Comparison of ENCODE assay signal across 9 cellular contexts in the genomic region with DNA sequence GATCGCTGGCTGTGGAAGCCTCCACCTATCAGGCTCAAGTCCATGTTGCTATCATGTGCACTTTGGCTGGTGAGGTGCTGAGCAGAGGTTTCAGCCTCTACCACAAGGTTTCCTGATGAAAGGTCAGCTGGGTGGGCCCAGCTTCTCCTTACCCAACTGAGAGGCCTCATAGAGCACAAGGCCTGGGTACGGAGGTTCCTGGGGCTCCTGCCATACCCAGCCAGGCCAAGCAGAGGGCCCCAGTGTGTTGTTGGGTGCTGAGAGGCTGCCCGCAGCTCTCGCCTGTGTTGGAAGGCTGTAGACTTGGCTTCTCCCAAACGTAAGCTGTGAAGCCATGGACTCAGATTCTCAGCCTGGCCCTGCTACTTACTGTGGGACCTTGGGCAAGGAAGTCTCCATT. TPM values are rescaled to one million over a fixed set of nuclear protein-coding genes. Genes with fewer than 3 reads are reported as not detected.
DNase-seq lines count a peak whose midpoint lies in the region; ATAC-seq and TF ChIP-seq lines count a peak whose summit lies in the region.
"Had no signal": no experiment of that assay in that cellular context is flagged by ENCODE, and none has a peak within 500 bp of the region (broad histone marks: within the 10 kb centered on the region; RNA-seq: fewer than 3 reads in every experiment).

No MANE protein-coding gene starts in this region.

- H3K27ac ChIP-seq in 22Rv1 (peak overlapping the region; percentile 31), colonic mucosa (peak overlapping the region; percentile 24)

- H3K27me3 ChIP-seq in colonic mucosa = no peaks in the 10 kb centered on the region

- DNase-seq in colonic mucosa (no peak), natural killer cell (peak; percentile 52), DMS53 treated with DMSO at 0.1 percent for 48 hours (lab: John Stamatoyannopoulos, UW; ENCODE audit: unreplicated experiment) (no peak), cerebellar nuclear complex (lab: John Stamatoyannopoulos, UW) (no peak), midbrain (lab: John Stamatoyannopoulos, UW) (no peak), NCI-H2107 treated with DMSO at 0.1 percent for 48 hours (lab: John Stamatoyannopoulos, UW; ENCODE audit: unreplicated experiment) (no peak)
- DNase-seq: NCI-H2081 treated with DMSO at 0.1 percent for 48 hours had no signal

- no peaks in the 10 kb centered on the region for H3K27me3 Mint-ChIP-seq in natural killer cell (ENCODE audit: low read depth in 2 of 2)

- no peaks in the 10 kb centered on the region for H3K36me3 Mint-ChIP-seq in natural killer cell

- H3K4me1 Mint-ChIP-seq in natural killer cell = peaks cover 81 to 88% of the 10 kb centered on the region in 2 donors

- peak overlapping the region; percentile 77 for H3K4me3 Mint-ChIP-seq in natural killer cell

- no peak overlapping the region for H3K4me3 ChIP-seq in colonic mucosa

- TF ChIP-seq CTCF in 22Rv1 (IDR thresholded peaks at IDR 0.05) = no peak
- TF ChIP-seq CTCF in colonic mucosa (IDR thresholded peaks at IDR 0.05) = no peak
- TF ChIP-seq CTCF in natural killer cell (IDR thresholded peaks at IDR 0.05) = peak; percentile 31

- H3K4me1 ChIP-seq in colonic mucosa = peaks cover 22% of the 10 kb centered on the region

- no peaks in the 10 kb centered on the region for H3K36me3 ChIP-seq in colonic mucosa

- ATAC-seq in natural killer cell = peak; percentile 77 to 88 (median 86)

- TF ChIP-seq RAD21 in Ishikawa (IDR thresholded peaks at IDR 0.05; ENCODE audit: low read depth) = 0 out of 2 replicates have a peak, but pooled peaks have one; percentile 9

- H3K9me3 ChIP-seq in colonic mucosa = no peaks in the 10 kb centered on the region

- intact Hi-C loops in colonic mucosa (cut with DNase I) = no loop called here
- intact Hi-C loops in natural killer cell (cut with micrococcal nuclease) = loop anchor here (1.0 to 5.0 kb wide), 5 partner anchors 8 to 257 kb away; a partner anchor contains a TSS

- peak overlapping the region; percentile 98 to 100 for H3K27ac Mint-ChIP-seq in natural killer cell

- peak overlapping the region in 1 of 2 donors; percentile 22 for H3K9ac ChIP-seq in colonic mucosa (ENCODE audit: low read depth in 2 of 2, low read length in 2 of 2)

- no peaks in the 10 kb centered on the region for H3K9me3 Mint-ChIP-seq in natural killer cell

- no peak for TF ChIP-seq EP300 in Ishikawa (IDR thresholded peaks at IDR 0.05; ENCODE audit: borderline replicate concordance)

TF ChIP-seq in Ishikawa, 13 proteins besides CTCF, POLR2A, EP300 and RAD21:
- TF ChIP-seq EGR1 (IDR thresholded peaks at IDR 0.05) (no peak), CEBPB (IDR thresholded peaks at IDR 0.05) (no peak), CREB1 (IDR thresholded peaks at IDR 0.05; ENCODE audit: low read depth) (no peak), TEAD4 (IDR thresholded peaks at IDR 0.05) (no peak), ZBTB7A (IDR thresholded peaks at IDR 0.05; ENCODE audit: low read depth) (no peak), TAF1 (IDR thresholded peaks at IDR 0.05; ENCODE audit: low read depth) (no peak), NFIC (IDR thresholded peaks at IDR 0.05) (no peak), FOXM1 (IDR thresholded peaks at IDR 0.05; ENCODE audit: borderline replicate concordance, low read depth) (no peak), YY1 (IDR thresholded peaks at IDR 0.05; ENCODE audit: low read depth) (no peak), TCF12 (IDR thresholded peaks at IDR 0.05; ENCODE audit: low read depth) (no peak)
- TF ChIP-seq, protein P1, sequence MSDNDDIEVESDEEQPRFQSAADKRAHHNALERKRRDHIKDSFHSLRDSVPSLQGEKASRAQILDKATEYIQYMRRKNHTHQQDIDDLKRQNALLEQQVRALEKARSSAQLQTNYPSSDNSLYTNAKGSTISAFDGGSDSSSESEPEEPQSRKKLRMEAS (IDR thresholded peaks at IDR 0.05) = no peak
- TF ChIP-seq, protein P2, sequence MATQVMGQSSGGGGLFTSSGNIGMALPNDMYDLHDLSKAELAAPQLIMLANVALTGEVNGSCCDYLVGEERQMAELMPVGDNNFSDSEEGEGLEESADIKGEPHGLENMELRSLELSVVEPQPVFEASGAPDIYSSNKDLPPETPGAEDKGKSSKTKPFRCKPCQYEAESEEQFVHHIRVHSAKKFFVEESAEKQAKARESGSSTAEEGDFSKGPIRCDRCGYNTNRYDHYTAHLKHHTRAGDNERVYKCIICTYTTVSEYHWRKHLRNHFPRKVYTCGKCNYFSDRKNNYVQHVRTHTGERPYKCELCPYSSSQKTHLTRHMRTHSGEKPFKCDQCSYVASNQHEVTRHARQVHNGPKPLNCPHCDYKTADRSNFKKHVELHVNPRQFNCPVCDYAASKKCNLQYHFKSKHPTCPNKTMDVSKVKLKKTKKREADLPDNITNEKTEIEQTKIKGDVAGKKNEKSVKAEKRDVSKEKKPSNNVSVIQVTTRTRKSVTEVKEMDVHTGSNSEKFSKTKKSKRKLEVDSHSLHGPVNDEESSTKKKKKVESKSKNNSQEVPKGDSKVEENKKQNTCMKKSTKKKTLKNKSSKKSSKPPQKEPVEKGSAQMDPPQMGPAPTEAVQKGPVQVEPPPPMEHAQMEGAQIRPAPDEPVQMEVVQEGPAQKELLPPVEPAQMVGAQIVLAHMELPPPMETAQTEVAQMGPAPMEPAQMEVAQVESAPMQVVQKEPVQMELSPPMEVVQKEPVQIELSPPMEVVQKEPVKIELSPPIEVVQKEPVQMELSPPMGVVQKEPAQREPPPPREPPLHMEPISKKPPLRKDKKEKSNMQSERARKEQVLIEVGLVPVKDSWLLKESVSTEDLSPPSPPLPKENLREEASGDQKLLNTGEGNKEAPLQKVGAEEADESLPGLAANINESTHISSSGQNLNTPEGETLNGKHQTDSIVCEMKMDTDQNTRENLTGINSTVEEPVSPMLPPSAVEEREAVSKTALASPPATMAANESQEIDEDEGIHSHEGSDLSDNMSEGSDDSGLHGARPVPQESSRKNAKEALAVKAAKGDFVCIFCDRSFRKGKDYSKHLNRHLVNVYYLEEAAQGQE (IDR thresholded peaks at IDR 0.05; ENCODE audit: low read depth) = no peak
- TF ChIP-seq, protein P3, sequence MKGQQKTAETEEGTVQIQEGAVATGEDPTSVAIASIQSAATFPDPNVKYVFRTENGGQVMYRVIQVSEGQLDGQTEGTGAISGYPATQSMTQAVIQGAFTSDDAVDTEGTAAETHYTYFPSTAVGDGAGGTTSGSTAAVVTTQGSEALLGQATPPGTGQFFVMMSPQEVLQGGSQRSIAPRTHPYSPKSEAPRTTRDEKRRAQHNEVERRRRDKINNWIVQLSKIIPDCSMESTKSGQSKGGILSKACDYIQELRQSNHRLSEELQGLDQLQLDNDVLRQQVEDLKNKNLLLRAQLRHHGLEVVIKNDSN (IDR thresholded peaks at IDR 0.05) = no peak

RNA-seq across cellular contexts. Expression of a gene that starts 28.2 kb away (rescaled TPM):
- total RNA-seq in colonic mucosa (1,000 to 10,000 TPM; 1,019 to 1,060 TPM), natural killer cell (100 to 1,000 TPM; 443 to 595 (median 541) TPM)

RNA-seq across cellular contexts. Expression of a gene that starts 56.6 kb away (rescaled TPM):
- 100 to 1,000 TPM; 367 to 445 TPM for total RNA-seq in colonic mucosa
- total RNA-seq in natural killer cell = 100 to 1,000 TPM; 232 to 262 (median 238) TPM

RNA-seq across cellular contexts. Expression of a gene that starts 57.9 kb away (rescaled TPM):
- total RNA-seq in colonic mucosa (1 to 10 TPM; 2.6 to 4.9 TPM), natural killer cell (100 to 1,000 TPM; 162 to 201 (median 163) TPM)

Comparison
In these comparisons a context has a peak if more than half of its experiments do, and no peak if none do; other contexts are left out.
1. RNA of a gene that starts 57.9 kb away (total RNA-seq): 162 to 201 TPM in natural killer cell; 2.6 to 4.9 TPM in colonic mucosa; every median in the first group is over 10 times any median in the second.